In genomic region chr2:37153224-37153623, GRCh38 we compare ENCODE assay signal across 24 cellular contexts. TPM values are rescaled to one million over a fixed set of nuclear protein-coding genes. Genes with fewer than 3 reads are reported as not detected.
"Had no signal": no experiment of that assay in that cellular context is flagged by ENCODE, and none has a peak within 500 bp of the region (broad histone marks: within the 10 kb centered on the region; RNA-seq: fewer than 3 reads in every experiment).

No MANE protein-coding gene starts in this region.

- H3K27ac ChIP-seq: heart left ventricle, pancreas, psoas muscle, right atrium auricular region, SK-N-MC, upper lobe of left lung, VCaP had no signal

- FAIRE-seq: islet of Langerhans, pancreas had no signal

- H3K27ac Mint-ChIP-seq: nephron had no signal

- DNase-seq: activated CD4-positive, alpha-beta T cell treated with anti-CD3 and anti-CD28 coated beads for 1 hour; activated CD8-positive, alpha-beta memory T cell treated with anti-CD3 and anti-CD28 coated beads, Interleukin-2, amount 50 U/mL, for 48 hours; activated T-cell treated with anti-CD3 and anti-CD28 coated beads, Interleukin-2, amount 50 U/mL, for 48 hours; amygdala; cortex of kidney; heart left ventricle; left ventricle myocardium superior; midbrain; pancreas; psoas muscle; stimulated activated CD4-positive, alpha-beta T cell treated with anti-CD3 and anti-CD28 coated beads, Interleukin-4, amount 100 ng/mL, for 24 hours; stimulated activated naive CD4-positive, alpha-beta T cell treated with Interleukin-2 at 50 U/mL for 16 hours; upper lobe of left lung had no signal

- H3K9me3 ChIP-seq: heart left ventricle, pancreas, psoas muscle, right atrium auricular region, upper lobe of left lung had no signal

- H3K4me3 ChIP-seq: heart left ventricle, pancreas, psoas muscle, right atrium auricular region, SK-N-MC, upper lobe of left lung had no signal

- ATAC-seq: heart left ventricle, left ventricle myocardium superior, pancreas, psoas muscle had no signal

- H3K27me3 ChIP-seq: heart left ventricle, pancreas, right atrium auricular region, upper lobe of left lung had no signal

- H3K36me3 ChIP-seq: pancreas, right atrium auricular region had no signal

- H3K9me3 Mint-ChIP-seq: T-helper 2 cell treated with Interferon-gamma antibody and Interleukin-4, amounts not matched to agents 5 μg/mL and 100 μg/mL, for 36 hours had no signal

- H3K4me3 Mint-ChIP-seq: nephron had no signal

RNA-seq across cellular contexts. Expression of gene SULT6B1, which starts 35.2 kb away (rescaled TPM):
- total RNA-seq: cerebellum, epithelial cell of proximal tubule, fibroblast of villous mesenchyme, heart left ventricle, left ventricle myocardium superior, mammary epithelial cell, pancreas, psoas muscle, right atrium auricular region, upper lobe of left lung had no signal
- polyA plus RNA-seq: heart left ventricle, mammary epithelial cell, pancreas, psoas muscle, thymus had no signal
